ENCODE assay signal across 8 cellular contexts in the genomic region with DNA sequence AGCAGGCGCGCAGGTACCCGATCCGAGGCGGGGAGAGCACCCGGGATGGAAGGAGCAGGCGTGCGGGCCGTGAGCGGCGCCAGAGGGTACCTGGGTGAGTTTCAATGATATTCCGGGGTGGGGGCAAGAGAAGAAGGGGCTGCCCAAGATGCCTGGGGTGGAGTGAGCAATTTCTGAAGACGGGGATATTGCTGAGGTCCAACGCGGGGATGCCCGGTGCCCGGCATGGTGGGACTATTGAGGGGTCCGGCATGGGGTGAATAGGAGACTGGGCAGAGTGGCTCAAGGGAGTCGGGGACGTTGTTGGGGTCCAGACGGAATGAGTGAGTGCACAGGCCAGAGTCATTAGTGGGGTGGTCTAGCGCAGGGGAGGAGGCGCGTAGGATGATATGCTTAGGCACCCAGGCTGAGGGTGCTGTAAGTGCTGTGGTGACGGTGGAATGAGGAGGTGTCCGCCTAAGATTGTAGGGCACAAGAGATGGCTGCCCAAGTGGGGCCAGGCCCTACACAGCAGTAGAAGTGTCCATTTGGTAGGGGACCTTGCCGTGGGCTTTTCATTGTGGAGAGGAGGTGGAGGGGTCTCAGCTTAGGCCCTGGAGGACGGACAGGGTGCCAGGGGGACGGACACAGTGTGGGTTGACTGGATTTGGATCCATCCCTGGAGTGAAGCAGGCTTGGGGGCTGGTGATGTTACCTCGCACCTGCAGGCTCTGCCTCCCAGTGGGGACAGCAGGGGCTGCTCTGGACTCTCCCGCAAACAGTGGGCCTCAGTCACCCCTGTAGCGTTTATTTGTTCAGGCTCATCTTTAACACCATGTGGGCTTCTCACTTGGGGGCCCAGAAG. TPM values are rescaled to one million over a fixed set of nuclear protein-coding genes. Genes with fewer than 3 reads are reported as not detected.
A peak's percentile ranks its signal among the peaks of the same experiment; 100 is the strongest.
DNase-seq lines count a peak whose midpoint lies in the region; ATAC-seq, FAIRE-seq and TF ChIP-seq lines count a peak whose summit lies in the region.

No MANE protein-coding gene starts in this region.

- no peak for DNase-seq in CD14-positive monocyte (ENCODE audit: low spot score)
- no peak for DNase-seq in endothelial cell of umbilical vein (ENCODE audit: low read depth, low spot score)
- DNase-seq in natural killer cell treated with Interleukin-12 subunit alpha and Interleukin-12 subunit beta and Interleukin-15 and Interleukin-18, amount 100 ng/mL, for 72 hours (ENCODE audit: low spot score) = no peak
- DNase-seq in HEK293T (ENCODE audit: extremely low spot score) = no peak
- DNase-seq in HuH-7 (ENCODE audit: low spot score) = no peak
- no peak for DNase-seq in DMS53 treated with DMSO at 0.1 percent for 48 hours (lab: John Stamatoyannopoulos, UW; ENCODE audit: unreplicated experiment)
- no peak for DNase-seq in NCI-H146 (lab: John Stamatoyannopoulos, UW)

- peaks cover 0 to 1% (median 0%) of the 10 kb centered on the region in 3 donors for H3K27me3 Mint-ChIP-seq in CD14-positive monocyte (ENCODE audit: low read depth in 3 of 3)
- no peaks in the 10 kb centered on the region for H3K27me3 Mint-ChIP-seq in natural killer cell treated with Interleukin-12 subunit alpha and Interleukin-12 subunit beta and Interleukin-15 and Interleukin-18, amount 100 ng/mL, for 72 hours

- BruUV-seq in endothelial cell of umbilical vein (replicated peaks; lab: Mats Ljungman, UMichigan) = no TSS peak

- H3K79me2 ChIP-seq in OCI-LY3 (ENCODE audit: low read length) = peaks cover 19% of the 10 kb centered on the region
- H3K79me2 ChIP-seq in endothelial cell of umbilical vein (ENCODE audit: control insufficient read depth, insufficient read depth, low read length) = peaks cover 12% of the 10 kb centered on the region

- dilution Hi-C loops in endothelial cell of umbilical vein (cut with MboI; ENCODE audit: extremely low pct_ligation_motif_present, low sequenced_read_pairs) = no loop called here

- peaks cover 24% of the 10 kb centered on the region for H3K4me1 Mint-ChIP-seq in CD14-positive monocyte
- H3K4me1 Mint-ChIP-seq in natural killer cell treated with Interleukin-12 subunit alpha and Interleukin-12 subunit beta and Interleukin-15 and Interleukin-18, amount 100 ng/mL, for 72 hours (ENCODE audit: low read depth in 2 of 2) = peaks cover 17 to 25% of the 10 kb centered on the region in 2 donors

- intact Hi-C loops in CD14-positive monocyte (cut with micrococcal nuclease) = loop anchor here (1.0 to 5.0 kb wide), 3 partner anchors 9 to 44 kb away; a partner anchor contains a TSS
- intact Hi-C loops in endothelial cell of umbilical vein (cut with micrococcal nuclease) = loop anchor here (1.0 to 5.0 kb wide), 3 partner anchors 9 to 530 kb away; a partner anchor contains a TSS

- no peak for FAIRE-seq in endothelial cell of umbilical vein (lab: Jason Lieb, UNC)

- ATAC-seq in natural killer cell treated with Interleukin-12 subunit alpha and Interleukin-12 subunit beta and Interleukin-15 and Interleukin-18, amount 100 ng/mL, for 72 hours = no peak

- H3K9me3 Mint-ChIP-seq in CD14-positive monocyte = peaks cover 0 to 1% (median 0%) of the 10 kb centered on the region in 7 donors
- no peaks in the 10 kb centered on the region for H3K9me3 Mint-ChIP-seq in natural killer cell treated with Interleukin-12 subunit alpha and Interleukin-12 subunit beta and Interleukin-15 and Interleukin-18, amount 100 ng/mL, for 72 hours

- peak overlapping the region; percentile 89 for H3K4me3 ChIP-seq in OCI-LY3 (ENCODE audit: low read length)
- peak overlapping the region; percentile 68 to 98 (median 73) for H3K4me3 ChIP-seq in endothelial cell of umbilical vein (replicated peaks in 1 of 3; ENCODE audit: insufficient read depth in 1 of 3, low read depth in 1 of 3, low read length in 3 of 3)

- no peak for TF ChIP-seq CTCF in CD14-positive monocyte (IDR thresholded peaks at IDR 0.05)
- no peak for TF ChIP-seq CTCF in OCI-LY3 (IDR thresholded peaks at IDR 0.05; ENCODE audit: low read depth, low read length)
- no peak for TF ChIP-seq CTCF in endothelial cell of umbilical vein (IDR thresholded peaks at IDR 0.05; ENCODE audit: extremely low read depth in 1 of 2, insufficient read depth in 1 of 2, low read depth in 1 of 2, low read length in 2 of 2)

- H3K9me3 ChIP-seq in OCI-LY3 (ENCODE audit: insufficient read depth, low read length) = no peaks in the 10 kb centered on the region
- no peaks in the 10 kb centered on the region for H3K9me3 ChIP-seq in endothelial cell of umbilical vein (replicated peaks; ENCODE audit: control insufficient read depth, insufficient read depth, low read length)

- H3K36me3 ChIP-seq in OCI-LY3 (replicated peaks; ENCODE audit: low read depth, low read length) = peaks cover 1% of the 10 kb centered on the region
- H3K36me3 ChIP-seq in endothelial cell of umbilical vein (ENCODE audit: control insufficient read depth in 2 of 2, extremely low read depth in 1 of 2, insufficient read depth in 2 of 2, low read length in 2 of 2) = peaks cover 0 to 9% of the 10 kb centered on the region in 2 experiments

- H3K27ac ChIP-seq in OCI-LY3 (ENCODE audit: low read length) (no peak overlapping the region), endothelial cell of umbilical vein (ENCODE audit: insufficient read depth, low read depth, low read length) (no peak overlapping the region)

- peaks cover 10% of the 10 kb centered on the region for H3K4me1 ChIP-seq in OCI-LY3 (ENCODE audit: low read length)
- peaks cover 11% of the 10 kb centered on the region for H3K4me1 ChIP-seq in endothelial cell of umbilical vein (ENCODE audit: control insufficient read depth, extremely low read depth, insufficient read depth, low read length)

- H2AFZ ChIP-seq in OCI-LY3 (ENCODE audit: low read depth, low read length) (peak overlapping the region; percentile 39; the same call in 1 of the 2 replicates), endothelial cell of umbilical vein (ENCODE audit: low read depth, low read length) (peak overlapping the region; percentile 81)

- POLR2A ChIA-PET in endothelial cell of umbilical vein (lab: Charles Lee) = interaction anchor here (0.6 kb wide), 1 partner anchor 18 kb away, joined by 4 read pairs; no protein-coding TSS in a partner anchor
- POLR2A ChIA-PET in HEK293T (lab: Yijun Ruan, JAX) = interaction anchor here (0.6 to 1.4 kb wide), 12 partner anchors 9 to 591 kb away, joined by 3 to 10 read pairs (median 3); a partner anchor contains a TSS

- H3K27me3 ChIP-seq in OCI-LY3 (ENCODE audit: low read depth, low read length) = no peaks in the 10 kb centered on the region
- no peaks in the 10 kb centered on the region for H3K27me3 ChIP-seq in endothelial cell of umbilical vein (ENCODE audit: control insufficient read depth in 2 of 2, insufficient read depth in 2 of 2, low read length in 2 of 2)

- H3K4me2 ChIP-seq in OCI-LY3 (ENCODE audit: low read length) (peak overlapping the region; percentile 93), endothelial cell of umbilical vein (ENCODE audit: insufficient read depth, low read length) (peak overlapping the region; percentile 55)

- H3K36me3 Mint-ChIP-seq in CD14-positive monocyte = peaks cover 15 to 25% of the 10 kb centered on the region in 2 donors
- H3K36me3 Mint-ChIP-seq in natural killer cell treated with Interleukin-12 subunit alpha and Interleukin-12 subunit beta and Interleukin-15 and Interleukin-18, amount 100 ng/mL, for 72 hours = no peaks in the 10 kb centered on the region

- H3K9me1 ChIP-seq in endothelial cell of umbilical vein (replicated peaks; ENCODE audit: control insufficient read depth, extremely low read depth, insufficient read depth, low read length) = no peaks in the 10 kb centered on the region

- CTCF ChIA-PET in endothelial cell of umbilical vein (lab: Charles Lee) = interaction anchor here (0.7 to 1.5 kb wide), 4 partner anchors 8 to 219 kb away, joined by 3 to 5 read pairs (median 3); a partner anchor contains a TSS
- CTCF ChIA-PET in HEK293T (lab: Yijun Ruan, JAX) = interaction anchor here (1.0 kb wide), 2 partner anchors 8 to 14 kb away, joined by 3 read pairs; no protein-coding TSS in a partner anchor

- H3K4me3 Mint-ChIP-seq in CD14-positive monocyte = peak overlapping the region; percentile 96 to 98
- peak overlapping the region; percentile 95 for H3K4me3 Mint-ChIP-seq in natural killer cell treated with Interleukin-12 subunit alpha and Interleukin-12 subunit beta and Interleukin-15 and Interleukin-18, amount 100 ng/mL, for 72 hours

- H3K27ac Mint-ChIP-seq in CD14-positive monocyte = peak overlapping the region; percentile 77 to 94 (median 83)
- H3K27ac Mint-ChIP-seq in natural killer cell treated with Interleukin-12 subunit alpha and Interleukin-12 subunit beta and Interleukin-15 and Interleukin-18, amount 100 ng/mL, for 72 hours = peak overlapping the region; percentile 74 to 83

- no peak for TF ChIP-seq POLR2A in endothelial cell of umbilical vein (IDR thresholded peaks at IDR 0.05; ENCODE audit: low read depth, low read length)

- H3K9ac ChIP-seq in OCI-LY3 (ENCODE audit: low read length) (peak overlapping the region; percentile 81), endothelial cell of umbilical vein (replicated peaks; ENCODE audit: extremely low read depth, insufficient read depth, low read length) (peak overlapping the region; percentile 47)

- H4K20me1 ChIP-seq in OCI-LY3 (ENCODE audit: insufficient read depth, low read length) (no peaks in the 10 kb centered on the region), endothelial cell of umbilical vein (replicated peaks; ENCODE audit: control insufficient read depth, extremely low read depth, insufficient read depth, low read length) (no peaks in the 10 kb centered on the region)

RNA-seq across cellular contexts. Expression of a gene that starts 0.7 kb away (rescaled TPM):
- polyA plus RNA-seq in CD14-positive monocyte = 1 to 10 TPM; 1.9 to 5.9 TPM
- 28.0 and 29.5 TPM in 2 replicates for total RNA-seq in endothelial cell of umbilical vein
- 27.7 and 28.0 TPM in 2 replicates for polyA plus RNA-seq in endothelial cell of umbilical vein
- 13.1 and 15.9 TPM in 2 replicates for polyA plus RNA-seq in endothelial cell of umbilical vein (2011; cell fraction: cytosol; rRNA removed)
- 125 and 138 TPM in 2 replicates for polyA plus RNA-seq in endothelial cell of umbilical vein (2011; cell fraction: nucleus; rRNA removed)
- polyA plus RNA-seq in endothelial cell of umbilical vein (2012) = 15.3 and 16.1 TPM in 2 replicates
- 12.8 and 20.8 TPM in 2 replicates for polyA minus RNA-seq in endothelial cell of umbilical vein
- polyA minus RNA-seq in endothelial cell of umbilical vein (2011; cell fraction: cytosol; rRNA and poly(A)+ RNA removed) = 11.4 TPM
- 18.4 and 31.4 TPM in 2 replicates for polyA minus RNA-seq in endothelial cell of umbilical vein (2011; cell fraction: nucleus; rRNA and poly(A)+ RNA removed)
- total RNA-seq in natural killer cell treated with Interleukin-12 subunit alpha and Interleukin-12 subunit beta and Interleukin-15 and Interleukin-18, amount 100 ng/mL, for 72 hours = 10 to 100 TPM; 42.4 to 82.6 TPM

RNA-seq across cellular contexts. Expression of a gene that starts 9.0 kb away (rescaled TPM):
- polyA plus RNA-seq in CD14-positive monocyte = 10 to 100 TPM in 1 of 2 donors, 1 to 10 TPM in 1; 8.0 to 25.9 TPM
- total RNA-seq in endothelial cell of umbilical vein = 55.8 and 58.8 TPM in 2 replicates
- 77.5 and 91.9 TPM in 2 replicates for polyA plus RNA-seq in endothelial cell of umbilical vein
- polyA plus RNA-seq in endothelial cell of umbilical vein (2011; cell fraction: cytosol; rRNA removed) = 39.7 and 56.0 TPM in 2 replicates
- polyA plus RNA-seq in endothelial cell of umbilical vein (2011; cell fraction: nucleus; rRNA removed) = 277 and 325 TPM in 2 replicates
- 39.9 and 52.4 TPM in 2 replicates for polyA plus RNA-seq in endothelial cell of umbilical vein (2012)
- 26.6 and 38.9 TPM in 2 replicates for polyA minus RNA-seq in endothelial cell of umbilical vein
- polyA minus RNA-seq in endothelial cell of umbilical vein (2011; cell fraction: cytosol; rRNA and poly(A)+ RNA removed) = 84.7 TPM
- 27.8 and 31.7 TPM in 2 replicates for polyA minus RNA-seq in endothelial cell of umbilical vein (2011; cell fraction: nucleus; rRNA and poly(A)+ RNA removed)
- 10 to 100 TPM; 57.8 to 99.0 TPM for total RNA-seq in natural killer cell treated with Interleukin-12 subunit alpha and Interleukin-12 subunit beta and Interleukin-15 and Interleukin-18, amount 100 ng/mL, for 72 hours

RNA-seq across cellular contexts. Expression of a gene that starts 43.8 kb away (rescaled TPM):
- polyA plus RNA-seq in CD14-positive monocyte (1 to 10 TPM; 5.4 to 5.9 TPM), endothelial cell of umbilical vein (28.3 and 32.4 TPM in 2 replicates)
- 17.7 and 26.6 TPM in 2 replicates for total RNA-seq in endothelial cell of umbilical vein
- polyA plus RNA-seq in endothelial cell of umbilical vein (2011; cell fraction: cytosol; rRNA removed) = 25.7 and 26.5 TPM in 2 replicates
- 17.0 and 17.1 TPM in 2 replicates for polyA plus RNA-seq in endothelial cell of umbilical vein (2011; cell fraction: nucleus; rRNA removed)
- polyA plus RNA-seq in endothelial cell of umbilical vein (2012) = 9.2 and 11.8 TPM in 2 replicates
- 17.7 and 20.7 TPM in 2 replicates for polyA minus RNA-seq in endothelial cell of umbilical vein
- polyA minus RNA-seq in endothelial cell of umbilical vein (2011; cell fraction: cytosol; rRNA and poly(A)+ RNA removed) = 14.8 TPM
- polyA minus RNA-seq in endothelial cell of umbilical vein (2011; cell fraction: nucleus; rRNA and poly(A)+ RNA removed) = 4.9 and 7.0 TPM in 2 replicates
- total RNA-seq in natural killer cell treated with Interleukin-12 subunit alpha and Interleukin-12 subunit beta and Interleukin-15 and Interleukin-18, amount 100 ng/mL, for 72 hours = 10 to 100 TPM; 18.6 to 24.1 TPM
